19 cellular contexts compared by ENCODE assay signal in the genomic region with DNA sequence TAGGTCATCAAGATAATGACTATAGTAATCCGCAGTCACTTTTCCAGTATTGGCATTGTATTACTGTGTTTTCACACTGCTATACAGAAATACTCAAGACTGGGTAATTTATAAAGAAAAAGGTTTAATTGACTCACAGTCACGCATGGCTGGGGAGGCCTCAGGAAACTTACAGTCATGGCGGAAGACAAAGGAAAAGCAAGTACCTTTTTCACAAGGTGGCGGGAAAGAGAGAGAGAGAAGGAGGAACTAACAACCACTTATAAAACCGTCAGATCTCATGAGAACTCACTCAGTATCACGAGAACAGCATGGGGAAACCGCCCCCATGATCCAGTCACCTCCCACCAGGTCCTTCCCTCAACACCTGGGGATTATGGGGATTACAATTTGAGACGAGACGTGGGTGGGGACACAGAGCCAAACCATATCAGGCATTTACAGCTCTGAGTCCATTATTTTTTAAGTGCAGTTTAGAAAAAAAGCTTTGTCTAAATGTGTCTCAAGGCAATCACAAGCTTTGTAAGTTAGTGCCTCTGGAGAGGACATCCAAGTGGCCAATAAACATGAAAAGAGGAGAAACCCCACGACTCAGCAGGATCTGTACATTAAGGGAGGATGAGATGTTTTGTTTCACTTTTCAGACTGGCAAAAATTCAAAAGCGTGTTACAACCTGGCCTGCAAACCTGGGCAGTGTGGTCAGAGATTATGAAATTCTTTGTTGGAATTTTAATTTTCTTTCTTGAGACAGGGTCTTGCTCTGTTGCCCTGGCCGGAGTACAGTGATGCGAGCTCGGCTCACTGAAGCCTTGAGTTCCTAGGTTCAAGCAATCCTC.
DNase-seq lines count a peak whose midpoint lies in the region; ATAC-seq and TF ChIP-seq lines count a peak whose summit lies in the region.
"Had no signal": no experiment of that assay in that cellular context is flagged by ENCODE, and none has a peak within 500 bp of the region (broad histone marks: within the 10 kb centered on the region; RNA-seq: fewer than 3 reads in every experiment).

No MANE protein-coding gene starts in this region.

- H3K36me3 Mint-ChIP-seq in MCF 10A (ENCODE audit: insufficient read depth, unreplicated experiment): no peaks in the 10 kb centered on the region

- no peaks in the 10 kb centered on the region for H3K27me3 Mint-ChIP-seq in MCF 10A (ENCODE audit: insufficient read depth, unreplicated experiment)
- H3K27me3 Mint-ChIP-seq: CD4-positive, alpha-beta T cell had no signal

- DNase-seq in MCF 10A (ENCODE audit: unreplicated experiment) (peak; percentile 63), breast epithelium (ENCODE audit: low spot score in 2 of 2) (no peak), RWPE2 (ENCODE audit: low spot score) (no peak), epithelial cell of esophagus (ENCODE audit: low read depth) (peak; percentile 71), NCI-H1105 treated with DMSO at 0.1 percent for 48 hours (lab: John Stamatoyannopoulos, UW) (no peak), suprapubic skin (ENCODE audit: low spot score in 2 of 2) (no peak)
- DNase-seq: CD4-positive, alpha-beta T cell; DMS53; GOT3; MM.1S; NCI-H1092; NCI-H146; NCI-H2029 treated with DMSO at 0.1 percent for 48 hours; NCI-H748 treated with DMSO at 0.1 percent for 48 hours; PC-3; SJCRH30 had no signal

- TF ChIP-seq CTCF in MCF 10A (IDR thresholded peaks at IDR 0.05; ENCODE audit: unreplicated experiment) (no peak), breast epithelium (IDR thresholded peaks at IDR 0.05) (no peak), RWPE2 (IDR thresholded peaks at IDR 0.05; ENCODE audit: poor library complexity, severe bottlenecking) (no peak), epithelial cell of esophagus (IDR thresholded peaks at IDR 0.05; ENCODE audit: insufficient read depth, low read depth, low read length, missing control alignments) (no peak), suprapubic skin (IDR thresholded peaks at IDR 0.05) (no peak)

- POLR2A ChIA-PET in MCF 10A (lab: Yijun Ruan, JAX): interaction anchor here (0.6 to 0.8 kb wide), 3 partner anchors 31 to 368 kb away, joined by 3 read pairs; no protein-coding TSS in a partner anchor

- H3K4me1 ChIP-seq in breast epithelium (no peaks in the 10 kb centered on the region), RWPE2 (ENCODE audit: insufficient read depth, poor library complexity, severe bottlenecking) (peaks cover 4% of the 10 kb centered on the region), suprapubic skin (no peaks in the 10 kb centered on the region)
- H3K4me1 ChIP-seq: A549, SJCRH30 had no signal

- H3K27ac Mint-ChIP-seq in MCF 10A (ENCODE audit: low read depth, unreplicated experiment): no peak overlapping the region
- H3K27ac Mint-ChIP-seq: CD4-positive, alpha-beta T cell had no signal

- H3K4me3 ChIP-seq in breast epithelium (no peak overlapping the region), RWPE2 (ENCODE audit: severe bottlenecking) (no peak overlapping the region), epithelial cell of esophagus (ENCODE audit: low read length) (no peak overlapping the region), suprapubic skin (no peak overlapping the region)
- H3K4me3 ChIP-seq: A549, SJCRH30 had no signal

- no peaks in the 10 kb centered on the region for H3K9me3 Mint-ChIP-seq in MCF 10A (ENCODE audit: unreplicated experiment)
- H3K9me3 Mint-ChIP-seq: CD4-positive, alpha-beta T cell had no signal

- CTCF ChIA-PET in MCF 10A (lab: Yijun Ruan, JAX): interaction anchor here (0.5 to 0.7 kb wide), 3 partner anchors 34 to 526 kb away, joined by 3 to 5 read pairs (median 3); no protein-coding TSS in a partner anchor

- WGBS in suprapubic skin: 82% methylated on average over 14 of the region's 14 CpGs

- ATAC-seq in RWPE2 (ENCODE audit: low read depth): peak; percentile 58
- no peak for ATAC-seq in HG02981 (IDR thresholded peaks at IDR 0.05; ENCODE audit: unreplicated experiment)
- ATAC-seq: A549, HepG2, PC-3 had no signal

- H3K27ac ChIP-seq in breast epithelium (no peak overlapping the region), RWPE2 (ENCODE audit: poor library complexity, severe bottlenecking) (no peak overlapping the region), suprapubic skin (no peak overlapping the region)
- H3K27ac ChIP-seq: A549, SJCRH30 had no signal

- H3K9me3 ChIP-seq in breast epithelium (no peaks in the 10 kb centered on the region), RWPE2 (ENCODE audit: severe bottlenecking) (no peaks in the 10 kb centered on the region), suprapubic skin (no peaks in the 10 kb centered on the region)
- H3K9me3 ChIP-seq: A549, SJCRH30 had no signal

- intact Hi-C loops in MCF 10A (cut with micrococcal nuclease) (no loop called here), breast epithelium (cut with DNase I; ENCODE audit: low total_unique reads) (no loop called here)

- no TSS peak for BruUV-seq in MCF 10A (replicated peaks; lab: Mats Ljungman, UMichigan)

- TF ChIP-seq POLR2A in breast epithelium (IDR thresholded peaks at IDR 0.05): no peak
- TF ChIP-seq POLR2A in suprapubic skin (IDR thresholded peaks at IDR 0.05): no peak

- no peak for TF ChIP-seq EP300 in suprapubic skin (IDR thresholded peaks at IDR 0.05)

- peak overlapping the region; percentile 41 for H3K4me3 Mint-ChIP-seq in MCF 10A (ENCODE audit: unreplicated experiment)
- H3K4me3 Mint-ChIP-seq: CD4-positive, alpha-beta T cell had no signal

- H3K4me1 Mint-ChIP-seq in MCF 10A (ENCODE audit: insufficient read depth, unreplicated experiment): peaks cover 9% of the 10 kb centered on the region

- H3K36me3 ChIP-seq in breast epithelium (no peaks in the 10 kb centered on the region), RWPE2 (ENCODE audit: low read depth) (no peaks in the 10 kb centered on the region), suprapubic skin (no peaks in the 10 kb centered on the region)
- H3K36me3 ChIP-seq: SJCRH30 had no signal

- no peaks in the 10 kb centered on the region for H3K27me3 ChIP-seq in breast epithelium
- no peaks in the 10 kb centered on the region for H3K27me3 ChIP-seq in RWPE2 (ENCODE audit: insufficient read depth, poor library complexity, severe bottlenecking)
- no peaks in the 10 kb centered on the region for H3K27me3 ChIP-seq in suprapubic skin
- H3K27me3 ChIP-seq: SJCRH30 had no signal

Comparison
In these comparisons a context has a peak if more than half of its experiments do, and no peak if none do; other contexts are left out.
1. DNase-seq: peak in MCF 10A (single experiment) and epithelial cell of esophagus (single experiment); none in breast epithelium (0 of 2), RWPE2 (single experiment), NCI-H1105 treated with DMSO at 0.1 percent for 48 hours (single experiment) and suprapubic skin (0 of 2).